Comparison of ENCODE assay signal across 17 cellular contexts in genomic region chr1:187566371-187566770, GRCh38.
A peak's percentile ranks its signal among the peaks of the same experiment; 100 is the strongest.
DNase-seq lines count a peak whose midpoint lies in the region; ATAC-seq, FAIRE-seq and TF ChIP-seq lines count a peak whose summit lies in the region.
"Had no signal": no experiment of that assay in that cellular context is flagged by ENCODE, and none has a peak within 500 bp of the region (broad histone marks: within the 10 kb centered on the region; RNA-seq: fewer than 3 reads in every experiment).

No MANE protein-coding gene starts in this region.

- FAIRE-seq in D721Med (lab: Jason Lieb, UNC): peak; percentile 88
- FAIRE-seq: GM12891, GM19239, K562 had no signal

- no peak overlapping the region for H3K4me3 Mint-ChIP-seq in activated T-helper 1 cell treated with anti-CD3 and anti-CD28 coated beads, Interleukin-12 subunit alpha, Interleukin-12 subunit beta, Interleukin-2, Interleukin-4 antibody, amounts not matched to agents 30 ng/mL and 10 ng/mL and 1 ng/mL, durations not matched to agents 14 hours and 24 hours and 36 hours
- H3K4me3 Mint-ChIP-seq: CD4-positive, alpha-beta T cell had no signal

- ATAC-seq in left colon: no peak
- ATAC-seq: HCT116, K562, Right ventricle myocardium inferior had no signal

- H3K27ac Mint-ChIP-seq in activated T-helper 1 cell treated with anti-CD3 and anti-CD28 coated beads, Interleukin-12 subunit alpha, Interleukin-12 subunit beta, Interleukin-2, Interleukin-4 antibody, amounts not matched to agents 30 ng/mL and 10 ng/mL and 1 ng/mL, durations not matched to agents 14 hours and 24 hours and 36 hours: no peak overlapping the region
- H3K27ac Mint-ChIP-seq: CD4-positive, alpha-beta T cell had no signal

- TF ChIP-seq CTCF in D721Med (IDR thresholded peaks at IDR 0.05; ENCODE audit: insufficient read depth, missing control alignments) (no peak), epithelial cell of esophagus (IDR thresholded peaks at IDR 0.05; ENCODE audit: insufficient read depth, low read depth, low read length, missing control alignments) (no peak)

- H3K4me3 ChIP-seq in epithelial cell of esophagus (ENCODE audit: low read length): no peak overlapping the region
- H3K4me3 ChIP-seq: K562, Peyer's patch had no signal

- intact Hi-C loops in left colon (cut with DNase I, micrococcal nuclease): no loop called here
- intact Hi-C loops in activated T-helper 1 cell treated with anti-CD3 and anti-CD28 coated beads, Interleukin-12 subunit alpha, Interleukin-12 subunit beta, Interleukin-2, Interleukin-4 antibody, amounts not matched to agents 30 ng/mL and 10 ng/mL and 1 ng/mL, durations not matched to agents 14 hours and 24 hours and 36 hours (cut with micrococcal nuclease): no loop called here

- no peaks in the 10 kb centered on the region for H3K36me3 Mint-ChIP-seq in activated T-helper 1 cell treated with anti-CD3 and anti-CD28 coated beads, Interleukin-12 subunit alpha, Interleukin-12 subunit beta, Interleukin-2, Interleukin-4 antibody, amounts not matched to agents 30 ng/mL and 10 ng/mL and 1 ng/mL, durations not matched to agents 14 hours and 24 hours and 36 hours (ENCODE audit: low read depth)

- no peaks in the 10 kb centered on the region for H3K9me3 Mint-ChIP-seq in activated T-helper 1 cell treated with anti-CD3 and anti-CD28 coated beads, Interleukin-12 subunit alpha, Interleukin-12 subunit beta, Interleukin-2, Interleukin-4 antibody, amounts not matched to agents 30 ng/mL and 10 ng/mL and 1 ng/mL, durations not matched to agents 14 hours and 24 hours and 36 hours

- no peaks in the 10 kb centered on the region for H3K27me3 Mint-ChIP-seq in activated T-helper 1 cell treated with anti-CD3 and anti-CD28 coated beads, Interleukin-12 subunit alpha, Interleukin-12 subunit beta, Interleukin-2, Interleukin-4 antibody, amounts not matched to agents 30 ng/mL and 10 ng/mL and 1 ng/mL, durations not matched to agents 14 hours and 24 hours and 36 hours (ENCODE audit: insufficient read depth)
- H3K27me3 Mint-ChIP-seq: CD4-positive, alpha-beta T cell had no signal

- DNase-seq in D721Med (ENCODE audit: insufficient read length, low spot score) (no peak), M059J (ENCODE audit: low read depth) (peak; percentile 22), epithelial cell of esophagus (ENCODE audit: low read depth) (peak; percentile 37), iris pigment epithelial cell (ENCODE audit: low read depth) (peak; percentile 40), left colon (no peak), NCI-H1436 (lab: John Stamatoyannopoulos, UW) (no peak)
- no peak for DNase-seq in activated T-helper 1 cell treated with anti-CD3 and anti-CD28 coated beads, Interleukin-12 subunit alpha, Interleukin-12 subunit beta, Interleukin-2, Interleukin-4 antibody, amounts not matched to agents 30 ng/mL and 10 ng/mL and 1 ng/mL, durations not matched to agents 14 hours and 24 hours and 36 hours (ENCODE audit: low spot score)
- DNase-seq: CD4-positive, alpha-beta T cell; NCI-H1417 treated with DMSO at 0.1 percent for 48 hours; NCI-H1930; NK-92 treated with Interleukin-12 subunit alpha and Interleukin-12 subunit beta, amount 100 ng/mL, for 24 hours; Peyer's patch had no signal

- H3K4me1 Mint-ChIP-seq in activated T-helper 1 cell treated with anti-CD3 and anti-CD28 coated beads, Interleukin-12 subunit alpha, Interleukin-12 subunit beta, Interleukin-2, Interleukin-4 antibody, amounts not matched to agents 30 ng/mL and 10 ng/mL and 1 ng/mL, durations not matched to agents 14 hours and 24 hours and 36 hours (ENCODE audit: low read depth): no peaks in the 10 kb centered on the region

Comparison
In these comparisons a context has a peak if more than half of its experiments do, and no peak if none do; other contexts are left out.
1. DNase-seq: peak in M059J (single experiment), epithelial cell of esophagus (single experiment) and iris pigment epithelial cell (single experiment); none in D721Med (single experiment), left colon (0 of 2), NCI-H1436 (single experiment) and activated T-helper 1 cell treated with anti-CD3 and anti-CD28 coated beads, Interleukin-12 subunit alpha, Interleukin-12 subunit beta, Interleukin-2, Interleukin-4 antibody, amounts not matched to agents 30 ng/mL and 10 ng/mL and 1 ng/mL, durations not matched to agents 14 hours and 24 hours and 36 hours (single experiment).